ENCODE assay signal across 11 cellular contexts in the genomic region with DNA sequence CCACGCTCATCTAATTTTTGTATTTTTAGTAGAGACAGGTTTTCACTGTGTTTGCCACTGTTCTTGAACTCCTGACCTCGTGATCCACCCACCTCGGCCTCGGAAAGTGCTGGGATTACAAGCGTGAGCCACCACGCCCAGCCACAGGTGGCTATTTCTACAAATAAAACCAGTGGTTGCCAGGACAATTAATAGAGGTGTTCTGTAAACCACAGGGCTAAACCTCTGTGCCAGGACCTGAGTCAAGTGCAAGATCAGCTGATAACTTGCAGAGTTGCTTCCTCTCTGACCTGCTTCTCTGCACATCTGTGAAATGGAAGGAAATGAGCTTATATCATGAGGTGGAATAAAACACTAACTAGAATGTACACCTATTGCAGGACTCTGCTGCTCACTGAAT.
DNase-seq lines count a peak whose midpoint lies in the region; ATAC-seq and TF ChIP-seq lines count a peak whose summit lies in the region.
"Had no signal": no experiment of that assay in that cellular context is flagged by ENCODE, and none has a peak within 500 bp of the region (broad histone marks: within the 10 kb centered on the region; RNA-seq: fewer than 3 reads in every experiment).

No MANE protein-coding gene starts in this region.

- H3K4me3 ChIP-seq in MG63, result no peak overlapping the region
- H3K4me3 ChIP-seq: BLaER1 treated with 17β-estradiol and CSF1 and Interleukin-3, amounts not matched to agents 10 nM and 100 nM; right lobe of liver; SK-N-MC had no signal

- H3K27me3 ChIP-seq in MG63, result no peaks in the 10 kb centered on the region
- H3K27me3 ChIP-seq: BLaER1 treated with 17β-estradiol and CSF1 and Interleukin-3, amounts not matched to agents 10 nM and 100 nM; right lobe of liver had no signal

- no peaks in the 10 kb centered on the region for H3K36me3 Mint-ChIP-seq in stimulated activated naive B cell treated with anti-CD40 and anti-IgM and Interleukin-4, amounts not matched to agents 10 μg/mL and 1 μg/mL and 100 μg/mL, for 72 hours

- H3K9me3 ChIP-seq in MG63, result no peaks in the 10 kb centered on the region
- H3K9me3 ChIP-seq: right lobe of liver had no signal

- no peak overlapping the region for H3K27ac Mint-ChIP-seq in stimulated activated naive B cell treated with anti-CD40 and anti-IgM and Interleukin-4, amounts not matched to agents 10 μg/mL and 1 μg/mL and 100 μg/mL, for 72 hours

- H3K9me3 Mint-ChIP-seq in stimulated activated naive B cell treated with anti-CD40 and anti-IgM and Interleukin-4, amounts not matched to agents 10 μg/mL and 1 μg/mL and 100 μg/mL, for 72 hours, result peaks cover 0 to 2% of the 10 kb centered on the region in 2 donors

- no peak for TF ChIP-seq CTCF in GM13977 (IDR thresholded peaks at IDR 0.05; ENCODE audit: extremely low read depth, insufficient read depth, missing control alignments)

- DNase-seq in activated gamma-delta T cell treated with Interleukin-2 at 50 U/mL for 16 hours (peak; percentile 13), activated gamma-delta T cell (lab: John Stamatoyannopoulos, UW) (no peak), MG63 (peak; percentile 46), SIG-M5 (lab: John Stamatoyannopoulos, UW) (no peak), GM13977 (ENCODE audit: low spot score) (no peak)
- peak; percentile 24 for DNase-seq in activated effector memory CD4-positive, alpha-beta T cell treated with Interleukin-2 at 50 U/mL for 16 hours
- DNase-seq in stimulated activated naive B cell treated with anti-CD40 and anti-IgM and Interleukin-4, amounts not matched to agents 10 μg/mL and 1 μg/mL and 100 μg/mL, for 72 hours, result no peak
- DNase-seq: right lobe of liver had no signal

- no peaks in the 10 kb centered on the region for H3K36me3 ChIP-seq in MG63
- H3K36me3 ChIP-seq: BLaER1 treated with 17β-estradiol and CSF1 and Interleukin-3, amounts not matched to agents 10 nM and 100 nM; right lobe of liver had no signal

- ATAC-seq in stimulated activated naive B cell treated with anti-CD40 and anti-IgM and Interleukin-4, amounts not matched to agents 10 μg/mL and 1 μg/mL and 100 μg/mL, for 72 hours (replicated peaks), result peak; percentile 28 to 43
- no peak for ATAC-seq in HG02981 (IDR thresholded peaks at IDR 0.05; ENCODE audit: unreplicated experiment)

- H3K4me1 Mint-ChIP-seq in stimulated activated naive B cell treated with anti-CD40 and anti-IgM and Interleukin-4, amounts not matched to agents 10 μg/mL and 1 μg/mL and 100 μg/mL, for 72 hours, result peaks cover 24 to 28% of the 10 kb centered on the region in 2 donors

- in situ Hi-C loops in GM13977 (cut with MboI; ENCODE audit: low pct_unique_long_range_greater_than_20kb, low sequenced_read_pairs, unreplicated experiment), result no loop called here

- H3K4me3 Mint-ChIP-seq in stimulated activated naive B cell treated with anti-CD40 and anti-IgM and Interleukin-4, amounts not matched to agents 10 μg/mL and 1 μg/mL and 100 μg/mL, for 72 hours, result no peak overlapping the region

- no peaks in the 10 kb centered on the region for H3K27me3 Mint-ChIP-seq in stimulated activated naive B cell treated with anti-CD40 and anti-IgM and Interleukin-4, amounts not matched to agents 10 μg/mL and 1 μg/mL and 100 μg/mL, for 72 hours

Comparison
In these comparisons a context has a peak if more than half of its experiments do, and no peak if none do; other contexts are left out.
1. DNase-seq: peak in activated gamma-delta T cell treated with Interleukin-2 at 50 U/mL for 16 hours (single experiment), MG63 (single experiment) and activated effector memory CD4-positive, alpha-beta T cell treated with Interleukin-2 at 50 U/mL for 16 hours (single experiment); none in activated gamma-delta T cell (single experiment), stimulated activated naive B cell treated with anti-CD40 and anti-IgM and Interleukin-4, amounts not matched to agents 10 μg/mL and 1 μg/mL and 100 μg/mL, for 72 hours (single experiment), SIG-M5 (single experiment) and GM13977 (single experiment).